ENCODE assay signal across 8 cellular contexts in genomic region chr5:123036391-123037103, GRCh38. TPM values are rescaled to one million over a fixed set of nuclear protein-coding genes. Genes with fewer than 3 reads are reported as not detected.
A peak's percentile ranks its signal among the peaks of the same experiment; 100 is the strongest.
DNase-seq lines count a peak whose midpoint lies in the region; TF ChIP-seq lines count a peak whose summit lies in the region.

PPIC (minus strand) TSS chr5:123036725; CDS start chr5:123036625, 100 bp downstream.

- no peak within 1 kb of the TSS for H3K27ac Mint-ChIP-seq in activated naive CD8-positive, alpha-beta T cell

- H3K4me1 ChIP-seq in ES-I3 (ENCODE audit: insufficient read depth, low read length), result peaks cover 1% of the 10 kb centered on the region; the same call in 1 of the 2 replicates

- peak; percentile 22 for TF ChIP-seq RAD21 in neural cell (conservative IDR thresholded peaks at IDR 0.05)

- H3K9me3 ChIP-seq in ES-I3 (ENCODE audit: control insufficient read depth, insufficient read depth, low read length), result no peaks in the 10 kb centered on the region
- no peaks in the 10 kb centered on the region for H3K9me3 ChIP-seq in neural cell (ENCODE audit: low read length)

- H3K4me3 ChIP-seq in neural cell (ENCODE audit: low read length), result peak within 1 kb of the TSS; percentile 75

- no peaks in the 10 kb centered on the region for H3K9me3 Mint-ChIP-seq in activated naive CD8-positive, alpha-beta T cell (ENCODE audit: low read depth)

- H3K27me3 ChIP-seq in neural cell (ENCODE audit: insufficient read depth, low read depth, low read length), result peaks cover 66% of the 10 kb centered on the region

- POLR2A ChIA-PET in HEK293T (lab: Yijun Ruan, JAX), result interaction anchor here (1.0 to 1.3 kb wide), 2 partner anchors 46 to 475 kb away, joined by 3 read pairs; no protein-coding TSS in a partner anchor

- H3K36me3 Mint-ChIP-seq in activated naive CD8-positive, alpha-beta T cell, result no peaks in the 10 kb centered on the region

- no peaks in the 10 kb centered on the region for H3F3A ChIP-seq in neural cell (ENCODE audit: insufficient read depth, low read length, poor library complexity, severe bottlenecking)

- no peak for TF ChIP-seq CTCF in neural cell (IDR thresholded peaks at IDR 0.05; ENCODE audit: poor library complexity, severe bottlenecking)

- H3K4me2 ChIP-seq in neural cell (ENCODE audit: low read length), result peak within 1 kb of the TSS; percentile 57

- H3K27me3 Mint-ChIP-seq in activated naive CD8-positive, alpha-beta T cell, result peaks cover 41% of the 10 kb centered on the region

- TF ChIP-seq EP300 in neural cell (conservative IDR thresholded peaks at IDR 0.05; ENCODE audit: poor library complexity, severe bottlenecking), result no peak

- CTCF ChIA-PET in HEK293T (lab: Yijun Ruan, JAX), result no interaction called here

- H3K9ac ChIP-seq in ES-I3 (ENCODE audit: low read depth, low read length) (peak within 1 kb of the TSS; percentile 93), neural cell (ENCODE audit: low read length) (peak within 1 kb of the TSS; percentile 31)

- no peaks in the 10 kb centered on the region for H3K79me2 ChIP-seq in neural cell (replicated peaks; ENCODE audit: insufficient read depth, low read length)

- no peak within 1 kb of the TSS for H2AFZ ChIP-seq in neural cell (ENCODE audit: low read depth, low read length)

- H3K4me3 Mint-ChIP-seq in activated naive CD8-positive, alpha-beta T cell, result peak within 1 kb of the TSS; percentile 78

- no peak within 1 kb of the TSS for H3K27ac ChIP-seq in neural cell (ENCODE audit: low read length)

- H3K9me2 ChIP-seq in neural cell (ENCODE audit: insufficient read depth, low read length), result no peaks in the 10 kb centered on the region

- DNase-seq in 8988T, result peak; percentile 76
- peak; percentile 89 for DNase-seq in HEK293T (ENCODE audit: extremely low spot score)
- DNase-seq in NCI-H2171 treated with DMSO at 0.1 percent for 48 hours (lab: John Stamatoyannopoulos, UW), result peak; percentile 35
- peak; percentile 30 for DNase-seq in germinal center (ENCODE audit: low spot score)
- DNase-seq in NCI-H187 (lab: John Stamatoyannopoulos, UW), result no peak

- no peaks in the 10 kb centered on the region for H4K20me1 ChIP-seq in neural cell (ENCODE audit: insufficient read depth)

- H3K36me3 ChIP-seq in ES-I3 (ENCODE audit: insufficient read depth, low read length), result no peaks in the 10 kb centered on the region
- H3K36me3 ChIP-seq in neural cell (ENCODE audit: insufficient read depth, low read length), result no peaks in the 10 kb centered on the region

- peaks cover 14% of the 10 kb centered on the region for H3K4me1 Mint-ChIP-seq in activated naive CD8-positive, alpha-beta T cell (ENCODE audit: low read depth)

TF ChIP-seq in HEK293T, 16 proteins besides CTCF, POLR2A, EP300 and RAD21:
- TF ChIP-seq HDGF (IDR thresholded peaks at IDR 0.05; ENCODE audit: borderline replicate concordance) (no peak), SUZ12 (IDR thresholded peaks at IDR 0.05) (no peak)

TF ChIP-seq in neural cell, 6 proteins besides CTCF, POLR2A, EP300 and RAD21:
- TF ChIP-seq POLR2AphosphoS5 (IDR thresholded peaks at IDR 0.05) (peak; percentile 17), SMC3 (conservative IDR thresholded peaks at IDR 0.05; ENCODE audit: poor library complexity) (no peak)
- TF ChIP-seq, protein P1, sequence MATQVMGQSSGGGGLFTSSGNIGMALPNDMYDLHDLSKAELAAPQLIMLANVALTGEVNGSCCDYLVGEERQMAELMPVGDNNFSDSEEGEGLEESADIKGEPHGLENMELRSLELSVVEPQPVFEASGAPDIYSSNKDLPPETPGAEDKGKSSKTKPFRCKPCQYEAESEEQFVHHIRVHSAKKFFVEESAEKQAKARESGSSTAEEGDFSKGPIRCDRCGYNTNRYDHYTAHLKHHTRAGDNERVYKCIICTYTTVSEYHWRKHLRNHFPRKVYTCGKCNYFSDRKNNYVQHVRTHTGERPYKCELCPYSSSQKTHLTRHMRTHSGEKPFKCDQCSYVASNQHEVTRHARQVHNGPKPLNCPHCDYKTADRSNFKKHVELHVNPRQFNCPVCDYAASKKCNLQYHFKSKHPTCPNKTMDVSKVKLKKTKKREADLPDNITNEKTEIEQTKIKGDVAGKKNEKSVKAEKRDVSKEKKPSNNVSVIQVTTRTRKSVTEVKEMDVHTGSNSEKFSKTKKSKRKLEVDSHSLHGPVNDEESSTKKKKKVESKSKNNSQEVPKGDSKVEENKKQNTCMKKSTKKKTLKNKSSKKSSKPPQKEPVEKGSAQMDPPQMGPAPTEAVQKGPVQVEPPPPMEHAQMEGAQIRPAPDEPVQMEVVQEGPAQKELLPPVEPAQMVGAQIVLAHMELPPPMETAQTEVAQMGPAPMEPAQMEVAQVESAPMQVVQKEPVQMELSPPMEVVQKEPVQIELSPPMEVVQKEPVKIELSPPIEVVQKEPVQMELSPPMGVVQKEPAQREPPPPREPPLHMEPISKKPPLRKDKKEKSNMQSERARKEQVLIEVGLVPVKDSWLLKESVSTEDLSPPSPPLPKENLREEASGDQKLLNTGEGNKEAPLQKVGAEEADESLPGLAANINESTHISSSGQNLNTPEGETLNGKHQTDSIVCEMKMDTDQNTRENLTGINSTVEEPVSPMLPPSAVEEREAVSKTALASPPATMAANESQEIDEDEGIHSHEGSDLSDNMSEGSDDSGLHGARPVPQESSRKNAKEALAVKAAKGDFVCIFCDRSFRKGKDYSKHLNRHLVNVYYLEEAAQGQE (IDR thresholded peaks at IDR 0.05; ENCODE audit: borderline replicate concordance), result peak; percentile 13

RNA-seq across cellular contexts. Expression of gene PPIC, which starts in this region (rescaled TPM):
- not detected in 2 replicates for polyA plus RNA-seq in neural cell
- 0.46 TPM in 1 of 2 replicates, not detected in the other for polyA minus RNA-seq in neural cell

Comparison
In these comparisons a context has a peak if more than half of its experiments do, and no peak if none do; other contexts are left out.
1. DNase-seq: peak in 8988T (single experiment), HEK293T (single experiment), NCI-H2171 treated with DMSO at 0.1 percent for 48 hours (single experiment) and germinal center (single experiment); none in NCI-H187 (0 of 2).